ENCODE assay signal across 16 cellular contexts in the genomic region with DNA sequence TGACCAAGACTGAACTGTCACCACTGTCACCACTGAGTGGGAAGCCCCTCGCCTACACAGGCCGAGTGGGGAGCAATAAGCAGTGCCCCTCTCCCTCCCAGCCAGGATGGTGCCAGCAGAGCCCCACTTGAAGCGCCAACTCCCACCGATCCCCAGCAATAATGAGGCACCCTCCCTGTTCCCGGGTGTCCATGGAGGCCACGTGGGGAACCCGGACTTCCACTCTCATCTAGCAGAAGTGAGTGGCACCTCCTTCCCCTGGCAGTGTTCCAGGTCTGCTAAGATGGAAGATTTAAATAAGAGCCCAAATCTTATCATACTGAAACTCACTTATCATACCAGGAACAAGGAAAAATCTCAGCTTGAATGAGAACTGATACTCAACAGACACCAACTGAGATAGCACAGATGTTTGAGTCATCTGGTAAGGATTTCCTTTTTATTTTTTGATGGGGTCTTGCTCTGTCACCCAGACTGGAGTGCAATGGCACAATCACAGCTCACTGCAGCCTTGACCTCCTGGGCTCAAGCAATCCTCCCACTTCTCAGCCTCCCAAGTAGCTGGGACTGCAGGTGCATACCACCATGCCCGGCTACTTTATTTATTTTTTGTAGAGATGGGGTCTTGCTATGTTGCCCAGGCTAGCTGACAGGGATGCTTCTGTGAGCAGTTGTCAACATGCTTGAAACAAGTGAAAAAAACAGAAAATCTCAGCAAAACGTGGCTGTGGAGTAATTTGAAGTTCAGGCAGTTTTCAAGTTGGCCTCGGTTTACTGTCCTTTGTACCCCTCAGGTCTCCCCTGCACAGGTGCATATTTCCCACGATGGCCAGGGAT. TPM values are rescaled to one million over a fixed set of nuclear protein-coding genes. Genes with fewer than 3 reads are reported as not detected.
DNase-seq lines count a peak whose midpoint lies in the region; ATAC-seq and TF ChIP-seq lines count a peak whose summit lies in the region.
"Had no signal": no experiment of that assay in that cellular context is flagged by ENCODE, and none has a peak within 500 bp of the region (broad histone marks: within the 10 kb centered on the region; RNA-seq: fewer than 3 reads in every experiment).

No MANE protein-coding gene starts in this region.

- no peak for TF ChIP-seq CTCF in C4-2B (conservative IDR thresholded peaks at IDR 0.05)
- no peak for TF ChIP-seq CTCF in VCaP (conservative IDR thresholded peaks at IDR 0.05)
- TF ChIP-seq CTCF in mucosa of descending colon (IDR thresholded peaks at IDR 0.05) = no peak
- no peak for TF ChIP-seq CTCF in mammary epithelial cell (conservative IDR thresholded peaks at IDR 0.05 in 1 of 2, IDR thresholded peaks at IDR 0.05 in 1 of 2; ENCODE audit: extremely low read depth in 1 of 2, insufficient read depth in 1 of 2, low read depth in 1 of 2, low read length in 2 of 2)

- H3K9ac ChIP-seq in mammary epithelial cell (ENCODE audit: insufficient read depth, low read length) = no peak overlapping the region

- H4K20me1 ChIP-seq in mammary epithelial cell (ENCODE audit: insufficient read depth, low read length) = no peaks in the 10 kb centered on the region

- BruUV-seq in mammary epithelial cell (replicated peaks; lab: Mats Ljungman, UMichigan) = no TSS peak

- 70% methylated on average over 11 of the region's 11 CpGs for WGBS in mammary epithelial cell (ENCODE audit: low coverage, missing lambda C conversion rate)

- H3K4me3 ChIP-seq in mucosa of descending colon (no peak overlapping the region), mammary epithelial cell (replicated peaks in 1 of 3; ENCODE audit: insufficient read depth in 1 of 3, low read depth in 2 of 3, low read length in 3 of 3) (no peak overlapping the region)

- H3K9me3 ChIP-seq in mucosa of descending colon = no peaks in the 10 kb centered on the region
- no peaks in the 10 kb centered on the region for H3K9me3 ChIP-seq in mammary epithelial cell (replicated peaks; ENCODE audit: insufficient read depth, low read length)

- in situ Hi-C loops in mammary epithelial cell (cut with MboI; ENCODE audit: low sequenced_read_pairs in 2 of 2) = no loop called here

- intact Hi-C loops in mucosa of descending colon (cut with DNase I, micrococcal nuclease) (no loop called here), mammary epithelial cell (cut with micrococcal nuclease) (no loop called here)

- no peaks in the 10 kb centered on the region for H3K79me2 ChIP-seq in mammary epithelial cell (ENCODE audit: insufficient read depth, low read length)

- CTCF ChIA-PET in mammary epithelial cell (lab: Charles Lee; ENCODE audit: low non-redundant PET) = no interaction called here

- ATAC-seq in mucosa of descending colon (peak; percentile 47), HG02885 (IDR thresholded peaks at IDR 0.05; ENCODE audit: poor library complexity, unreplicated experiment) (no peak), HG02981 (IDR thresholded peaks at IDR 0.05; ENCODE audit: unreplicated experiment) (no peak)
- ATAC-seq: PC-3, Right ventricle myocardium inferior had no signal

- no peak overlapping the region for H2AFZ ChIP-seq in mammary epithelial cell (ENCODE audit: low read depth, low read length)

- H3K4me1 ChIP-seq in mucosa of descending colon (ENCODE audit: low read depth) (peaks cover 38% of the 10 kb centered on the region), mammary epithelial cell (ENCODE audit: insufficient read depth, low read length) (no peaks in the 10 kb centered on the region)

- H3K27me3 ChIP-seq in mammary epithelial cell (ENCODE audit: insufficient read depth, low read length) = no peaks in the 10 kb centered on the region

- H3K27ac ChIP-seq in C4-2B = peak overlapping the region; percentile 90
- peak overlapping the region; percentile 40; the same call in 1 of the 2 replicates for H3K27ac ChIP-seq in VCaP
- H3K27ac ChIP-seq in mammary epithelial cell (ENCODE audit: insufficient read depth, low read depth, low read length) = no peak overlapping the region

- DNase-seq in NCI-H2171 (lab: John Stamatoyannopoulos, UW) (peak; percentile 41), mucosa of descending colon (peak in 2 of 3 donors; percentile 64 to 81), mammary epithelial cell (no peak)
- DNase-seq in stimulated activated naive CD4-positive, alpha-beta T cell (lab: John Stamatoyannopoulos, UW) = no peak
- DNase-seq: CD4-positive, alpha-beta T cell; GF-D8; GOT3; HFFc6; NCI-H1417 treated with DMSO at 0.1 percent for 48 hours; NCI-H345; PC-3 had no signal

- H3K36me3 ChIP-seq in mucosa of descending colon (ENCODE audit: low read depth) (no peaks in the 10 kb centered on the region), mammary epithelial cell (ENCODE audit: insufficient read depth, low read length) (no peaks in the 10 kb centered on the region)

- H3K4me2 ChIP-seq in mammary epithelial cell (ENCODE audit: insufficient read depth, low read depth, low read length) = no peak overlapping the region

- dilution Hi-C loops in mammary epithelial cell (cut with HindIII; ENCODE audit: low sequenced_read_pairs) = no loop called here

RNA-seq across cellular contexts. Expression of a gene that starts 29.6 kb away (rescaled TPM):
- total RNA-seq in mucosa of descending colon = 100 to 1,000 TPM; 221 to 410 (median 408) TPM
- total RNA-seq in mammary epithelial cell = 100 to 1,000 TPM in 1 of 2 donors, 10 to 100 TPM in 1; 58.7 to 683 TPM
- 113 TPM for polyA plus RNA-seq in mammary epithelial cell
- 55.6 TPM for polyA minus RNA-seq in mammary epithelial cell
- total RNA-seq: CD4-positive, alpha-beta T cell had no signal

Comparison
In these comparisons a context has a peak if more than half of its experiments do, and no peak if none do; other contexts are left out.
1. DNase-seq: peak in NCI-H2171 (single experiment) and mucosa of descending colon (2 of 3); none in stimulated activated naive CD4-positive, alpha-beta T cell (0 of 6) and mammary epithelial cell (single experiment).